10 cellular contexts compared by ENCODE assay signal in the genomic region with DNA sequence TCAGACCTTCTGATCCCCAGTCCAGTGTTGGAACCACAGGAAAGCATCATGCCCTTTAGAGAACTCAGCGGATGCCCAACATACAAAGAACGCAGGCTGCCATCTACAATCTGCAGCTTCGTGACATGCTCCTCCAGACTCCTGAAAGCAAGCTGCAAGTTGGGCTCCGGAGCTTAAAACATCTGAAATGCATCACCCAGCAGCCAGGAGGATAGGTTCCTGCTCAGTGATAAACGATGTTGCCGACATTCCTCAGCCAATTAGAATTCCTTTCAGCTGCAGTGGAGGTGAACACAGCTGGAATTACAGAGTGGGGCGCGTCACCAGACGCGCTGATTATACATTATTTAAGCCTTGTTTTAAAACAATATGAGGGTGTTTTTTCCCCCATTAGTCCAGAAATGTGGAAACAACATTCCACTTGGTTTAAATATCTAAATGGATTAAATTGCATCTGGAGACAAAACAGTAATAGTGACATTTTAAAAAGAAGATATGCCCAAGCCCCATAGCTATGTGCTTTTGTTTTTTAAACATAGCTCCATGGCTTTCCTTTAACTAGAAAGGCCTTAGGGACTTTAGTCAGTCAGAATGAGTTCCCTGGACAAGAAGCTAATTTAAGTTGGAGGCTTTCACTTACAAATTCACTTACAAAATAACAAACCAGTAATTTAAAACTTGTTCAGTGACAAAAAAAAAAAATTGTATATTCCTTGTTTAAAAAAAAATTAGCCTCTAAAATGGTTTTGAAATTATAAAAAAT. TPM values are rescaled to one million over a fixed set of nuclear protein-coding genes. Genes with fewer than 3 reads are reported as not detected.
DNase-seq lines count a peak whose midpoint lies in the region; ATAC-seq and TF ChIP-seq lines count a peak whose summit lies in the region.
"Had no signal": no experiment of that assay in that cellular context is flagged by ENCODE, and none has a peak within 500 bp of the region (broad histone marks: within the 10 kb centered on the region; RNA-seq: fewer than 3 reads in every experiment).

No MANE protein-coding gene starts in this region.

- peak overlapping the region; percentile 72 for H3K9ac ChIP-seq in neural cell (ENCODE audit: low read length)

- no peaks in the 10 kb centered on the region for H3K27me3 ChIP-seq in neural cell (ENCODE audit: insufficient read depth, low read depth, low read length)
- H3K27me3 ChIP-seq in spleen (replicated peaks in 1 of 7): no peaks in the 10 kb centered on the region
- H3K27me3 ChIP-seq: MG63 had no signal

- peak overlapping the region; percentile 93 for H3K4me2 ChIP-seq in neural cell (ENCODE audit: low read length)

- ATAC-seq in esophagus mucosa: peak; percentile 51
- ATAC-seq in HG03039 (IDR thresholded peaks at IDR 0.05; ENCODE audit: unreplicated experiment): no peak
- ATAC-seq in HG03097 (IDR thresholded peaks at IDR 0.05; ENCODE audit: low FRiP score, unreplicated experiment): no peak

- H3K27ac ChIP-seq in neural cell (ENCODE audit: low read length) (peak overlapping the region; percentile 89), spleen (no peak overlapping the region)

- H4K20me1 ChIP-seq in neural cell (ENCODE audit: insufficient read depth): no peaks in the 10 kb centered on the region

- intact Hi-C loops in spleen (cut with DNase I; ENCODE audit: low total_unique reads): no loop called here

- TF ChIP-seq CTCF in AG09309 (IDR thresholded peaks at IDR 0.05; ENCODE audit: control insufficient read depth, insufficient read depth, low read depth, low read length, missing control alignments): peak; percentile 18
- no peak for TF ChIP-seq CTCF in neural cell (IDR thresholded peaks at IDR 0.05; ENCODE audit: poor library complexity, severe bottlenecking)
- no peak for TF ChIP-seq CTCF in spleen (IDR thresholded peaks at IDR 0.05 in 8 of 11, conservative IDR thresholded peaks at IDR 0.05 in 3 of 11)

- TF ChIP-seq EP300 in neural cell (conservative IDR thresholded peaks at IDR 0.05; ENCODE audit: poor library complexity, severe bottlenecking): peak; percentile 59

- H2AFZ ChIP-seq in neural cell (ENCODE audit: low read depth, low read length): peak overlapping the region; percentile 59

- H3K9me3 ChIP-seq in neural cell (ENCODE audit: low read length) (no peaks in the 10 kb centered on the region), spleen (no peaks in the 10 kb centered on the region)
- H3K9me3 ChIP-seq: MG63 had no signal

- H3K4me3 ChIP-seq in AG09309 (ENCODE audit: control insufficient read depth, low read depth, low read length): peak overlapping the region; percentile 8; the same call in 1 of the 2 replicates
- peak overlapping the region; percentile 64 for H3K4me3 ChIP-seq in neural cell (ENCODE audit: low read length)
- H3K4me3 ChIP-seq in spleen: no peak overlapping the region
- H3K4me3 ChIP-seq: MG63 had no signal

- no peaks in the 10 kb centered on the region for H3K36me3 ChIP-seq in neural cell (ENCODE audit: insufficient read depth, low read length)
- no peaks in the 10 kb centered on the region for H3K36me3 ChIP-seq in spleen
- H3K36me3 ChIP-seq: MG63 had no signal

- 81 to 92% (median 84%) methylated on average over 10 of the region's 10 CpGs for WGBS in spleen, 5 donors

- DNase-seq in AG09309 (ENCODE audit: low read depth) (no peak), NCI-H2227 (lab: John Stamatoyannopoulos, UW; ENCODE audit: unreplicated experiment) (peak; percentile 70), spleen (no peak), GM19240 (ENCODE audit: insufficient read length, low spot score) (no peak)
- DNase-seq: DND-41, MG63 had no signal

- no peaks in the 10 kb centered on the region for H3F3A ChIP-seq in neural cell (ENCODE audit: insufficient read depth, low read length, poor library complexity, severe bottlenecking)

- peaks cover 18 to 100% (median 63%) of the 10 kb centered on the region in 6 donors for H3K4me1 ChIP-seq in spleen

- H3K79me2 ChIP-seq in neural cell (replicated peaks; ENCODE audit: insufficient read depth, low read length): peaks cover 62% of the 10 kb centered on the region

- no peak for TF ChIP-seq POLR2A in spleen (IDR thresholded peaks at IDR 0.05)

- H3K9me2 ChIP-seq in neural cell (ENCODE audit: insufficient read depth, low read length): no peaks in the 10 kb centered on the region

- peak; percentile 52 for TF ChIP-seq RAD21 in neural cell (conservative IDR thresholded peaks at IDR 0.05)

TF ChIP-seq in neural cell, 6 proteins besides CTCF, POLR2A, EP300 and RAD21:
- TF ChIP-seq SMC3 (conservative IDR thresholded peaks at IDR 0.05; ENCODE audit: poor library complexity) (peak; percentile 51), EZH2 (IDR thresholded peaks at IDR 0.05; ENCODE audit: borderline replicate concordance, insufficient read depth, low read length, poor library complexity, severe bottlenecking) (no peak), TAF1 (IDR thresholded peaks at IDR 0.05; ENCODE audit: low read depth) (peak; percentile 80), POLR2AphosphoS5 (IDR thresholded peaks at IDR 0.05) (peak; percentile 74), MXI1 (conservative IDR thresholded peaks at IDR 0.05; ENCODE audit: poor library complexity, severe bottlenecking) (peak; percentile 68)
- TF ChIP-seq, protein P1, sequence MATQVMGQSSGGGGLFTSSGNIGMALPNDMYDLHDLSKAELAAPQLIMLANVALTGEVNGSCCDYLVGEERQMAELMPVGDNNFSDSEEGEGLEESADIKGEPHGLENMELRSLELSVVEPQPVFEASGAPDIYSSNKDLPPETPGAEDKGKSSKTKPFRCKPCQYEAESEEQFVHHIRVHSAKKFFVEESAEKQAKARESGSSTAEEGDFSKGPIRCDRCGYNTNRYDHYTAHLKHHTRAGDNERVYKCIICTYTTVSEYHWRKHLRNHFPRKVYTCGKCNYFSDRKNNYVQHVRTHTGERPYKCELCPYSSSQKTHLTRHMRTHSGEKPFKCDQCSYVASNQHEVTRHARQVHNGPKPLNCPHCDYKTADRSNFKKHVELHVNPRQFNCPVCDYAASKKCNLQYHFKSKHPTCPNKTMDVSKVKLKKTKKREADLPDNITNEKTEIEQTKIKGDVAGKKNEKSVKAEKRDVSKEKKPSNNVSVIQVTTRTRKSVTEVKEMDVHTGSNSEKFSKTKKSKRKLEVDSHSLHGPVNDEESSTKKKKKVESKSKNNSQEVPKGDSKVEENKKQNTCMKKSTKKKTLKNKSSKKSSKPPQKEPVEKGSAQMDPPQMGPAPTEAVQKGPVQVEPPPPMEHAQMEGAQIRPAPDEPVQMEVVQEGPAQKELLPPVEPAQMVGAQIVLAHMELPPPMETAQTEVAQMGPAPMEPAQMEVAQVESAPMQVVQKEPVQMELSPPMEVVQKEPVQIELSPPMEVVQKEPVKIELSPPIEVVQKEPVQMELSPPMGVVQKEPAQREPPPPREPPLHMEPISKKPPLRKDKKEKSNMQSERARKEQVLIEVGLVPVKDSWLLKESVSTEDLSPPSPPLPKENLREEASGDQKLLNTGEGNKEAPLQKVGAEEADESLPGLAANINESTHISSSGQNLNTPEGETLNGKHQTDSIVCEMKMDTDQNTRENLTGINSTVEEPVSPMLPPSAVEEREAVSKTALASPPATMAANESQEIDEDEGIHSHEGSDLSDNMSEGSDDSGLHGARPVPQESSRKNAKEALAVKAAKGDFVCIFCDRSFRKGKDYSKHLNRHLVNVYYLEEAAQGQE (IDR thresholded peaks at IDR 0.05; ENCODE audit: borderline replicate concordance): peak; percentile 89
TF ChIP-seq in neural cell: peak in this region for 5.

RNA-seq across cellular contexts. Expression of a gene that starts 6.3 kb away (rescaled TPM):
- total RNA-seq in esophagus mucosa (27.4 TPM), spleen (10 to 100 TPM; 19.1 to 29.0 (median 25.3) TPM)
- polyA plus RNA-seq in neural cell (22.9 and 27.3 TPM in 2 replicates), spleen (1 to 10 TPM; 2.5 to 4.9 (median 4.2) TPM)
- 58.5 and 61.8 TPM in 2 replicates for polyA minus RNA-seq in neural cell

Comparison
In these comparisons a context has a peak if more than half of its experiments do, and no peak if none do; other contexts are left out.
1. H3K4me3 ChIP-seq: peak in AG09309 (single experiment) and neural cell (single experiment); none in spleen (0 of 8).